10 cellular contexts compared by ENCODE assay signal in genomic region chrX:32408389-32408788, GRCh38.
A peak's percentile ranks its signal among the peaks of the same experiment; 100 is the strongest.
DNase-seq lines count a peak whose midpoint lies in the region; ATAC-seq, FAIRE-seq and TF ChIP-seq lines count a peak whose summit lies in the region.
"Had no signal": no experiment of that assay in that cellular context is flagged by ENCODE, and none has a peak within 500 bp of the region (broad histone marks: within the 10 kb centered on the region; RNA-seq: fewer than 3 reads in every experiment).

No MANE protein-coding gene starts in this region.

- H3K9me2 ChIP-seq in neural cell (ENCODE audit: insufficient read depth, low read length), result no peaks in the 10 kb centered on the region

- H3K27ac ChIP-seq in neural cell (ENCODE audit: low read length), result no peak overlapping the region
- H3K27ac ChIP-seq in left lung, result no peak overlapping the region

- peak; percentile 71 for TF ChIP-seq RAD21 in neural cell (conservative IDR thresholded peaks at IDR 0.05)

- H3K9ac ChIP-seq in neural cell (ENCODE audit: low read length), result no peak overlapping the region

- H3K27me3 ChIP-seq in neural cell (ENCODE audit: insufficient read depth, low read depth, low read length) (no peaks in the 10 kb centered on the region), left lung (no peaks in the 10 kb centered on the region)

- no peak for TF ChIP-seq EP300 in neural cell (conservative IDR thresholded peaks at IDR 0.05; ENCODE audit: poor library complexity, severe bottlenecking)

- H3K4me3 Mint-ChIP-seq in glutamatergic neuron (ENCODE audit: unreplicated experiment), result no peak overlapping the region
- H3K4me3 Mint-ChIP-seq: memory B cell had no signal

- no peaks in the 10 kb centered on the region for H3K4me1 Mint-ChIP-seq in glutamatergic neuron (ENCODE audit: low read depth, unreplicated experiment)
- H3K4me1 Mint-ChIP-seq: memory B cell had no signal

- H3K4me3 ChIP-seq in neural cell (ENCODE audit: low read length) (no peak overlapping the region), left lung (no peak overlapping the region)

- intact Hi-C loops in left lung (cut with DNase I), result no loop called here

- H3K36me3 Mint-ChIP-seq in glutamatergic neuron (ENCODE audit: unreplicated experiment), result no peaks in the 10 kb centered on the region
- H3K36me3 Mint-ChIP-seq: memory B cell had no signal

- TF ChIP-seq CTCF in neural cell (IDR thresholded peaks at IDR 0.05; ENCODE audit: poor library complexity, severe bottlenecking) (peak; percentile 61), glutamatergic neuron (IDR thresholded peaks at IDR 0.05; ENCODE audit: partially characterized antibody, unreplicated experiment) (no peak), left lung (IDR thresholded peaks at IDR 0.05) (no peak)

- H3K9me3 Mint-ChIP-seq in glutamatergic neuron (ENCODE audit: unreplicated experiment), result no peaks in the 10 kb centered on the region
- H3K9me3 Mint-ChIP-seq: memory B cell had no signal

- H3K27me3 Mint-ChIP-seq in glutamatergic neuron (ENCODE audit: unreplicated experiment), result no peaks in the 10 kb centered on the region
- H3K27me3 Mint-ChIP-seq: memory B cell had no signal

- no peaks in the 10 kb centered on the region for H3K79me2 ChIP-seq in neural cell (replicated peaks; ENCODE audit: insufficient read depth, low read length)

- DNase-seq in GM18507 (ENCODE audit: extremely low spot score, insufficient read length, low read depth) (no peak), SW480 (ENCODE audit: low spot score) (peak; percentile 14), AG20443 (ENCODE audit: low spot score) (no peak), glutamatergic neuron (no peak), NCI-H748 (lab: John Stamatoyannopoulos, UW; ENCODE audit: unreplicated experiment) (no peak), left lung (no peak)
- DNase-seq: SHP77 treated with DMSO at 0.1 percent for 48 hours had no signal

- no peaks in the 10 kb centered on the region for H3K9me3 ChIP-seq in neural cell (ENCODE audit: low read length)
- H3K9me3 ChIP-seq in left lung, result no peaks in the 10 kb centered on the region

- ATAC-seq in HG02884 (IDR thresholded peaks at IDR 0.05; ENCODE audit: unreplicated experiment) (peak; percentile 75), left lung (no peak)

- H3K4me1 ChIP-seq in left lung, result no peaks in the 10 kb centered on the region

- H4K20me1 ChIP-seq in neural cell (ENCODE audit: insufficient read depth), result no peaks in the 10 kb centered on the region

- no peak overlapping the region for H3K4me2 ChIP-seq in neural cell (ENCODE audit: low read length)

- peak; percentile 59 for FAIRE-seq in GM18507 (lab: Jason Lieb, UNC)

- no peaks in the 10 kb centered on the region for H3F3A ChIP-seq in neural cell (ENCODE audit: insufficient read depth, low read length, poor library complexity, severe bottlenecking)

- H3K27ac Mint-ChIP-seq in glutamatergic neuron (ENCODE audit: unreplicated experiment), result no peak overlapping the region
- H3K27ac Mint-ChIP-seq: memory B cell had no signal

- H2AFZ ChIP-seq in neural cell (ENCODE audit: low read depth, low read length), result no peak overlapping the region

- H3K36me3 ChIP-seq in neural cell (ENCODE audit: insufficient read depth, low read length), result no peaks in the 10 kb centered on the region
- H3K36me3 ChIP-seq in left lung, result no peaks in the 10 kb centered on the region

TF ChIP-seq in neural cell, 6 proteins besides CTCF, POLR2A, EP300 and RAD21:
- TF ChIP-seq SMC3 (conservative IDR thresholded peaks at IDR 0.05; ENCODE audit: poor library complexity) (peak; percentile 69), POLR2AphosphoS5 (IDR thresholded peaks at IDR 0.05) (no peak), EZH2 (IDR thresholded peaks at IDR 0.05; ENCODE audit: borderline replicate concordance, insufficient read depth, low read length, poor library complexity, severe bottlenecking) (no peak), TAF1 (IDR thresholded peaks at IDR 0.05; ENCODE audit: low read depth) (no peak), MXI1 (conservative IDR thresholded peaks at IDR 0.05; ENCODE audit: poor library complexity, severe bottlenecking) (no peak)
